27 cellular contexts compared by ENCODE assay signal in the genomic region with DNA sequence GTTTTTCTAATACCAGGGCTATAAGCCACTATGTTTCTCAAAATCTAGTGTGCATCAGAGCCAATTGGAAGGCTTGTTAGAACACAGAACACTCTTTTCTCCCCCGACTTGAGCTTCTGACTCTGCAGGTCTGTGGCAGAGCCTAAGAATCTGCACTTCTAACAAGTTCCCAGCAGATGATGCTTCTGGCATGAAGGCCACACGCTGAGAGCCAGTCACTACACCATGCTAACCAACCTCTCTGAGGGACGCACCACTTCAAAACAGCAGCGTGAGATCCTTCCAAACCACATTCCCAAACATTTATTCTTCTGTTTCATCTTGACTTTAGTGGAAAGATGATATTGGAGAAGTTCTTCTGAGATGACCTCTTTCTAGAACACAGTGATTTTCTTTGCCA.
"Had no signal": no experiment of that assay in that cellular context is flagged by ENCODE, and none has a peak within 500 bp of the region (broad histone marks: within the 10 kb centered on the region; RNA-seq: fewer than 3 reads in every experiment).

No MANE protein-coding gene starts in this region.

- H3K9me3 ChIP-seq: colonic mucosa, gastrocnemius medialis, heart right ventricle had no signal

- H3K9me3 Mint-ChIP-seq: activated CD4-positive, alpha-beta T cell treated with anti-CD3 and anti-CD28 coated beads, Interleukin-2, amount 10 ng/mL, durations not matched to agents 7 days and 5 days; activated naive CD4-positive, alpha-beta T cell treated with anti-CD3 and anti-CD28 coated beads, Interleukin-2, amount 10 ng/mL, durations not matched to agents 7 days and 5 days had no signal

- H2AFZ ChIP-seq: hepatocyte had no signal

- H3K27me3 Mint-ChIP-seq: activated CD4-positive, alpha-beta memory T cell treated with anti-CD3 and anti-CD28 coated beads, Interleukin-2, amount 10 ng/mL, durations not matched to agents 7 days and 5 days; activated naive CD4-positive, alpha-beta T cell treated with anti-CD3 and anti-CD28 coated beads, Interleukin-2, amount 10 ng/mL, durations not matched to agents 7 days and 5 days; activated T-cell treated with anti-CD3 and anti-CD28 coated beads, Interleukin-2, amount 50 U/mL, for 24 hours; central memory CD8-positive, alpha-beta T cell; T-helper 17 cell had no signal

- H3K4me2 ChIP-seq: hepatocyte had no signal

- H3K36me3 ChIP-seq: brain microvascular endothelial cell, colonic mucosa, gastrocnemius medialis, heart right ventricle had no signal

- H3K79me2 ChIP-seq: hepatocyte had no signal

- ATAC-seq: activated naive CD4-positive, alpha-beta T cell treated with anti-CD3 and anti-CD28 coated beads, Interleukin-2, amount 50 U/mL, for 72 hours; activated T-cell treated with anti-CD3 and anti-CD28 coated beads, Interleukin-2, amount 50 U/mL, for 72 hours; esophagus mucosa; foreskin keratinocyte; gastrocnemius medialis; heart right ventricle; T-helper 17 cell; WTC11 had no signal

- H3K27ac ChIP-seq: brain microvascular endothelial cell, colonic mucosa, foreskin keratinocyte, gastrocnemius medialis, heart right ventricle, hepatocyte, VCaP had no signal

- H3K4me1 ChIP-seq: colonic mucosa, foreskin keratinocyte, gastrocnemius medialis, heart right ventricle had no signal

- H3K27me3 ChIP-seq: brain microvascular endothelial cell, colonic mucosa, foreskin keratinocyte, gastrocnemius medialis had no signal

- H3K4me3 ChIP-seq: colonic mucosa, gastrocnemius medialis, heart right ventricle, hepatocyte had no signal

- H3K36me3 Mint-ChIP-seq: activated naive CD4-positive, alpha-beta T cell treated with anti-CD3 and anti-CD28 coated beads, Interleukin-2, amount 10 ng/mL, durations not matched to agents 7 days and 5 days; activated naive CD4-positive, alpha-beta T cell treated with anti-CD3 and anti-CD28 coated beads, Interleukin-2, amount 50 U/mL, for 72 hours had no signal

- H3K4me1 Mint-ChIP-seq: activated CD4-positive, alpha-beta memory T cell treated with anti-CD3 and anti-CD28 coated beads, Interleukin-2, amount 10 ng/mL, durations not matched to agents 7 days and 5 days; activated naive CD4-positive, alpha-beta T cell treated with anti-CD3 and anti-CD28 coated beads, Interleukin-2, amount 10 ng/mL, durations not matched to agents 7 days and 5 days; central memory CD8-positive, alpha-beta T cell; T-helper 17 cell; WTC11 had no signal

- H3K27ac Mint-ChIP-seq: activated CD4-positive, alpha-beta memory T cell treated with anti-CD3 and anti-CD28 coated beads, Interleukin-2, amount 10 ng/mL, durations not matched to agents 7 days and 5 days; activated CD4-positive, alpha-beta T cell treated with anti-CD3 and anti-CD28 coated beads, Interleukin-2, amount 10 ng/mL, durations not matched to agents 7 days and 5 days; activated naive CD4-positive, alpha-beta T cell treated with anti-CD3 and anti-CD28 coated beads, Interleukin-2, amount 10 ng/mL, durations not matched to agents 7 days and 5 days; activated naive CD4-positive, alpha-beta T cell treated with anti-CD3 and anti-CD28 coated beads, Interleukin-2, amount 50 U/mL, for 72 hours; activated naive CD8-positive, alpha-beta T cell treated with anti-CD3 and anti-CD28 coated beads, Interleukin-2, amount 10 ng/mL, durations not matched to agents 7 days and 5 days; activated T-cell treated with anti-CD3 and anti-CD28 coated beads, Interleukin-2, amount 50 U/mL, for 24 hours; activated T-cell treated with anti-CD3 and anti-CD28 coated beads, Interleukin-2, amount 50 U/mL, for 72 hours; T-helper 17 cell; WTC11 had no signal

- H3K4me3 Mint-ChIP-seq: activated CD4-positive, alpha-beta memory T cell treated with anti-CD3 and anti-CD28 coated beads, Interleukin-2, amount 10 ng/mL, durations not matched to agents 7 days and 5 days; activated CD4-positive, alpha-beta T cell treated with anti-CD3 and anti-CD28 coated beads, Interleukin-2, amount 10 ng/mL, durations not matched to agents 7 days and 5 days; activated naive CD4-positive, alpha-beta T cell treated with anti-CD3 and anti-CD28 coated beads, Interleukin-2, amount 10 ng/mL, durations not matched to agents 7 days and 5 days; activated naive CD8-positive, alpha-beta T cell treated with anti-CD3 and anti-CD28 coated beads, Interleukin-2, amount 10 ng/mL, durations not matched to agents 7 days and 5 days; activated T-cell treated with anti-CD3 and anti-CD28 coated beads, Interleukin-2, amount 50 U/mL, for 24 hours; activated T-cell treated with anti-CD3 and anti-CD28 coated beads, Interleukin-2, amount 50 U/mL, for 72 hours; central memory CD8-positive, alpha-beta T cell; T-helper 17 cell; WTC11 had no signal

- DNase-seq: activated CD4-positive, alpha-beta memory T cell treated with anti-CD3 and anti-CD28 coated beads, Interleukin-2, amount 10 ng/mL, durations not matched to agents 7 days and 5 days; activated CD4-positive, alpha-beta T cell treated with anti-CD3 and anti-CD28 coated beads for 1 hour; activated CD4-positive, alpha-beta T cell treated with anti-CD3 and anti-CD28 coated beads for 4 hours; activated CD4-positive, alpha-beta T cell treated with anti-CD3 and anti-CD28 coated beads, Interleukin-2, amount 10 ng/mL, durations not matched to agents 7 days and 5 days; activated CD4-positive, alpha-beta T cell treated with anti-CD3 and anti-CD28 coated beads, Interleukin-2, amount 50 U/mL, for 4 hours; activated CD8-positive, alpha-beta memory T cell treated with anti-CD3 and anti-CD28 coated beads, Interleukin-2, amount 50 U/mL, for 48 hours; activated gamma-delta T cell; activated naive CD4-positive, alpha-beta T cell; activated naive CD4-positive, alpha-beta T cell treated with anti-CD3 and anti-CD28 coated beads, Interleukin-2, amount 10 ng/mL, durations not matched to agents 7 days and 5 days; activated naive CD8-positive, alpha-beta T cell treated with anti-CD3 and anti-CD28 coated beads, Interleukin-2, amount 10 ng/mL, durations not matched to agents 7 days and 5 days; activated T-cell treated with anti-CD3 and anti-CD28 coated beads for 4 hours; activated T-cell treated with anti-CD3 and anti-CD28 coated beads, Interleukin-2, amount 50 U/mL, for 24 hours; activated T-cell treated with anti-CD3 and anti-CD28 coated beads, Interleukin-2, amount 50 U/mL, for 72 hours; brain microvascular endothelial cell; colonic mucosa; effector CD8-positive, alpha-beta T cell; foreskin keratinocyte; gastrocnemius medialis; heart right ventricle; T-helper 1 cell; T-helper 17 cell had no signal
